24 cellular contexts compared by ENCODE assay signal in genomic region chr21:15400905-15401304, GRCh38.
A peak's percentile ranks its signal among the peaks of the same experiment; 100 is the strongest.
DNase-seq lines count a peak whose midpoint lies in the region; ATAC-seq and TF ChIP-seq lines count a peak whose summit lies in the region.
"Had no signal": no experiment of that assay in that cellular context is flagged by ENCODE, and none has a peak within 500 bp of the region (broad histone marks: within the 10 kb centered on the region; RNA-seq: fewer than 3 reads in every experiment).

No MANE protein-coding gene starts in this region.

- no peaks in the 10 kb centered on the region for H3K79me2 ChIP-seq in mammary epithelial cell (ENCODE audit: insufficient read depth, low read length)
- no peaks in the 10 kb centered on the region for H3K79me2 ChIP-seq in osteoblast (ENCODE audit: insufficient read depth, low read length)

- H3K9me3 ChIP-seq in mammary epithelial cell (replicated peaks; ENCODE audit: insufficient read depth, low read length), result no peaks in the 10 kb centered on the region
- H3K9me3 ChIP-seq in osteoblast (ENCODE audit: low read depth, low read length), result no peaks in the 10 kb centered on the region
- no peaks in the 10 kb centered on the region for H3K9me3 ChIP-seq in psoas muscle
- H3K9me3 ChIP-seq: BE2C, Peyer's patch, SJSA1 had no signal

- H3K27ac ChIP-seq in mammary epithelial cell (ENCODE audit: insufficient read depth, low read depth, low read length), result no peak overlapping the region
- H3K27ac ChIP-seq in osteoblast (ENCODE audit: low read depth, low read length), result no peak overlapping the region
- no peak overlapping the region for H3K27ac ChIP-seq in psoas muscle
- H3K27ac ChIP-seq: Peyer's patch, SJSA1 had no signal

- in situ Hi-C loops in mammary epithelial cell (cut with MboI; ENCODE audit: low sequenced_read_pairs in 2 of 2), result no loop called here

- intact Hi-C loops in mammary epithelial cell (cut with micrococcal nuclease), result no loop called here
- intact Hi-C loops in psoas muscle (cut with DNase I), result no loop called here

- ATAC-seq in psoas muscle, result no peak

- no peak overlapping the region for H3K9ac ChIP-seq in mammary epithelial cell (ENCODE audit: insufficient read depth, low read length)

- CTCF ChIA-PET in mammary epithelial cell (lab: Charles Lee; ENCODE audit: low non-redundant PET), result no interaction called here

- no peak overlapping the region for H3K4me2 ChIP-seq in mammary epithelial cell (ENCODE audit: insufficient read depth, low read depth, low read length)
- no peak overlapping the region for H3K4me2 ChIP-seq in osteoblast (ENCODE audit: insufficient read depth, low read length)

- TF ChIP-seq CTCF in mammary epithelial cell (conservative IDR thresholded peaks at IDR 0.05 in 1 of 2, IDR thresholded peaks at IDR 0.05 in 1 of 2; ENCODE audit: extremely low read depth in 1 of 2, insufficient read depth in 1 of 2, low read depth in 1 of 2, low read length in 2 of 2) (no peak), fibroblast of the aortic adventitia (IDR thresholded peaks at IDR 0.05; ENCODE audit: insufficient read depth, low read length) (no peak), osteoblast (IDR thresholded peaks at IDR 0.05; ENCODE audit: extremely low read depth, low read depth, low read length) (no peak), psoas muscle (IDR thresholded peaks at IDR 0.05) (no peak)

- H2AFZ ChIP-seq in mammary epithelial cell (ENCODE audit: low read depth, low read length) (no peak overlapping the region), osteoblast (ENCODE audit: low read length) (no peak overlapping the region)

- H3K36me3 ChIP-seq in mammary epithelial cell (ENCODE audit: insufficient read depth, low read length), result no peaks in the 10 kb centered on the region
- H3K36me3 ChIP-seq in osteoblast (ENCODE audit: insufficient read depth, low read length), result no peaks in the 10 kb centered on the region
- no peaks in the 10 kb centered on the region for H3K36me3 ChIP-seq in psoas muscle (ENCODE audit: insufficient read depth in 1 of 2, low read depth in 1 of 2)
- H3K36me3 ChIP-seq: BE2C, Peyer's patch, SJSA1 had no signal

- WGBS in mammary epithelial cell (ENCODE audit: low coverage, missing lambda C conversion rate), result 100% methylated on average over 1 of the region's 1 CpG
- 67 to 70% (median 68%) methylated on average over 1 of the region's 1 CpG for WGBS in psoas muscle, 3 donors

- peak; percentile 28 for DNase-seq in HT1080 (ENCODE audit: low read depth)
- peak; percentile 22 for DNase-seq in mammary epithelial cell
- peak; percentile 39 for DNase-seq in fibroblast of the aortic adventitia (ENCODE audit: low read depth)
- peak; percentile 21 for DNase-seq in osteoblast (ENCODE audit: insufficient read length, low spot score, missing footprints)
- DNase-seq in stimulated activated naive CD4-positive, alpha-beta T cell treated with Interleukin-2 at 50 U/mL for 16 hours (lab: John Stamatoyannopoulos, UW), result no peak
- no peak for DNase-seq in psoas muscle
- DNase-seq in NCI-H510A (lab: John Stamatoyannopoulos, UW), result no peak
- DNase-seq in SKM-1 treated with dmso at 0.1 percent for 144 hours (lab: John Stamatoyannopoulos, UW; ENCODE audit: unreplicated experiment), result no peak
- DNase-seq: BE2C, DMS53, EL, H9, HFFc6, KG1, MV-4-11, NCI-H1105 treated with DMSO at 0.1 percent for 48 hours, NCI-H1694, NCI-H2081, NCI-H2171, NCI-H345, NCI-H524 treated with DMSO at 0.1 percent for 48 hours, NCI-H82, Peyer's patch had no signal

- BruUV-seq in mammary epithelial cell (replicated peaks; lab: Mats Ljungman, UMichigan), result no TSS peak

- H3K4me1 ChIP-seq in mammary epithelial cell (ENCODE audit: insufficient read depth, low read length) (peaks cover 7% of the 10 kb centered on the region), osteoblast (ENCODE audit: insufficient read depth, low read length) (no peaks in the 10 kb centered on the region), psoas muscle (no peaks in the 10 kb centered on the region)
- H3K4me1 ChIP-seq: BE2C, Peyer's patch, SJSA1 had no signal

- H3K27me3 ChIP-seq in mammary epithelial cell (ENCODE audit: insufficient read depth, low read length), result no peaks in the 10 kb centered on the region
- H3K27me3 ChIP-seq in osteoblast (ENCODE audit: insufficient read depth, low read length), result no peaks in the 10 kb centered on the region
- H3K27me3 ChIP-seq in psoas muscle (ENCODE audit: insufficient read depth in 3 of 3, low read length in 2 of 3), result no peaks in the 10 kb centered on the region
- H3K27me3 ChIP-seq: BE2C, Peyer's patch, SJSA1 had no signal

- no peaks in the 10 kb centered on the region for H4K20me1 ChIP-seq in mammary epithelial cell (ENCODE audit: insufficient read depth, low read length)
- H4K20me1 ChIP-seq in osteoblast (ENCODE audit: insufficient read depth, low read length), result no peaks in the 10 kb centered on the region

- dilution Hi-C loops in mammary epithelial cell (cut with HindIII; ENCODE audit: low sequenced_read_pairs), result no loop called here

- H3K4me3 ChIP-seq in mammary epithelial cell (replicated peaks in 1 of 3; ENCODE audit: insufficient read depth in 1 of 3, low read depth in 2 of 3, low read length in 3 of 3) (no peak overlapping the region), fibroblast of the aortic adventitia (ENCODE audit: low read depth, low read length) (no peak overlapping the region), osteoblast (ENCODE audit: insufficient read depth, low read length) (no peak overlapping the region), psoas muscle (no peak overlapping the region)
- H3K4me3 ChIP-seq: Peyer's patch, SJSA1 had no signal

Comparison
In these comparisons a context has a peak if more than half of its experiments do, and no peak if none do; other contexts are left out.
1. DNase-seq: peak in HT1080 (single experiment), mammary epithelial cell (single experiment), fibroblast of the aortic adventitia (single experiment) and osteoblast (single experiment); none in stimulated activated naive CD4-positive, alpha-beta T cell treated with Interleukin-2 at 50 U/mL for 16 hours (single experiment), psoas muscle (0 of 2), NCI-H510A (single experiment) and SKM-1 treated with dmso at 0.1 percent for 144 hours (single experiment).